ENCODE assay signal across 21 cellular contexts in genomic region chr10:96917628-96918027, GRCh38.
DNase-seq lines count a peak whose midpoint lies in the region; ATAC-seq, FAIRE-seq and TF ChIP-seq lines count a peak whose summit lies in the region.
"Had no signal": no experiment of that assay in that cellular context is flagged by ENCODE, and none has a peak within 500 bp of the region (broad histone marks: within the 10 kb centered on the region; RNA-seq: fewer than 3 reads in every experiment).

No MANE protein-coding gene starts in this region.

- no peak overlapping the region for H3K4me3 ChIP-seq in HEK293 (ENCODE audit: low read depth, low read length)
- H3K4me3 ChIP-seq in GM12878 = no peak overlapping the region
- H3K4me3 ChIP-seq: Peyer's patch had no signal

- no peak overlapping the region for H3K4me2 ChIP-seq in GM12878 (ENCODE audit: control insufficient read depth, insufficient read depth)
- H3K4me2 ChIP-seq: KMS-11 had no signal

- POLR2A ChIA-PET in HEK293 (lab: Yijun Ruan, JAX) (no interaction called here), GM12878 (lab: Charles Lee) (no interaction called here)

- no peak for ATAC-seq in activated naive CD8-positive, alpha-beta T cell treated with anti-CD3 and anti-CD28 coated beads, Interleukin-2, amount 50 U/mL, for 24 hours
- ATAC-seq in GM12878 = no peak
- no peak for ATAC-seq in GM21825 (IDR thresholded peaks at IDR 0.05; ENCODE audit: unreplicated experiment)
- ATAC-seq: HCT116 had no signal

- TF ChIP-seq RAD21 in GM12878 (IDR thresholded peaks at IDR 0.05; ENCODE audit: insufficient read depth, low read depth, low read length) = no peak

- H3K4me3 Mint-ChIP-seq in activated naive CD8-positive, alpha-beta T cell = no peak overlapping the region
- no peak overlapping the region for H3K4me3 Mint-ChIP-seq in activated naive CD8-positive, alpha-beta T cell treated with anti-CD3 and anti-CD28 coated beads, Interleukin-2, amount 50 U/mL, for 24 hours
- no peak overlapping the region for H3K4me3 Mint-ChIP-seq in nephron progenitor cell

- peaks cover 13% of the 10 kb centered on the region for H3K79me2 ChIP-seq in GM12878 (ENCODE audit: control insufficient read depth, insufficient read depth, low read length)

- no TSS peak for BruUV-seq in GM12878 (replicated peaks; lab: Mats Ljungman, UMichigan)

- TF ChIP-seq POLR2A in GM12878 (IDR thresholded peaks at IDR 0.05; ENCODE audit: low read depth, low read length) = no peak

- H3K9me3 ChIP-seq in HEK293 (ENCODE audit: control insufficient read depth, insufficient read depth, low read depth, low read length) (no peaks in the 10 kb centered on the region), GM12878 (replicated peaks; ENCODE audit: control insufficient read depth, insufficient read depth, low read length) (peaks cover 2% of the 10 kb centered on the region; the same call in 1 of the 3 replicates)
- H3K9me3 ChIP-seq: BE2C, Caco-2, Peyer's patch had no signal

- no peaks in the 10 kb centered on the region for H4K20me1 ChIP-seq in GM12878 (ENCODE audit: control insufficient read depth, insufficient read depth)

- H3K9me3 Mint-ChIP-seq in activated naive CD8-positive, alpha-beta T cell (ENCODE audit: low read depth) = peaks cover 6% of the 10 kb centered on the region
- H3K9me3 Mint-ChIP-seq in activated naive CD8-positive, alpha-beta T cell treated with anti-CD3 and anti-CD28 coated beads, Interleukin-2, amount 50 U/mL, for 24 hours = no peaks in the 10 kb centered on the region
- H3K9me3 Mint-ChIP-seq in nephron progenitor cell = peaks cover 3% of the 10 kb centered on the region

- no peaks in the 10 kb centered on the region for H3K27me3 Mint-ChIP-seq in activated naive CD8-positive, alpha-beta T cell
- H3K27me3 Mint-ChIP-seq in activated naive CD8-positive, alpha-beta T cell treated with anti-CD3 and anti-CD28 coated beads, Interleukin-2, amount 50 U/mL, for 24 hours = no peaks in the 10 kb centered on the region
- H3K27me3 Mint-ChIP-seq in nephron progenitor cell (ENCODE audit: low read depth, poor library complexity) = no peaks in the 10 kb centered on the region

- in situ Hi-C loops in GM12878 (cut with MboI) = no loop called here

- DNase-seq in activated naive CD8-positive, alpha-beta T cell treated with anti-CD3 and anti-CD28 coated beads, Interleukin-2, amount 50 U/mL, for 24 hours = no peak
- DNase-seq in GM12878 (ENCODE audit: low read depth, low spot score) (no peak), nephron progenitor cell (no peak), NCI-H82 (lab: John Stamatoyannopoulos, UW) (no peak), amniotic stem cell (lab: John Stamatoyannopoulos, UW) (no peak)
- DNase-seq: BE2C, Caco-2, DMS153, IMR-90, NCI-H1105, NCI-H2029 treated with DMSO at 0.1 percent for 48 hours, NCI-H345, NCI-H524, NCI-H774, Peyer's patch had no signal

- H3K9ac ChIP-seq in GM12878 (ENCODE audit: control insufficient read depth, insufficient read depth, low read length) = no peak overlapping the region
- H3K9ac ChIP-seq: KMS-11 had no signal

- CTCF ChIA-PET in HEK293 (lab: Yijun Ruan, JAX) = no interaction called here
- CTCF ChIA-PET in GM12878 (lab: Yijun Ruan, JAX) = interaction anchor here (3.5 kb wide), 1 partner anchor 107 kb away, joined by 26 read pairs; no protein-coding TSS in a partner anchor

- H3K36me3 ChIP-seq in HEK293 (ENCODE audit: control insufficient read depth in 2 of 2, insufficient read depth in 1 of 2, low read length in 2 of 2) (peaks cover 0 to 6% of the 10 kb centered on the region in 2 experiments; a peak in 2 of 3 replicates), GM12878 (ENCODE audit: control insufficient read depth in 2 of 2, insufficient read depth in 2 of 2, low read length in 1 of 2) (peaks cover 2 to 5% of the 10 kb centered on the region in 2 experiments)
- H3K36me3 ChIP-seq: BE2C had no signal

- H3K36me3 Mint-ChIP-seq in activated naive CD8-positive, alpha-beta T cell = peaks cover 20% of the 10 kb centered on the region
- H3K36me3 Mint-ChIP-seq in activated naive CD8-positive, alpha-beta T cell treated with anti-CD3 and anti-CD28 coated beads, Interleukin-2, amount 50 U/mL, for 24 hours (ENCODE audit: low read depth) = peaks cover 28% of the 10 kb centered on the region
- H3K36me3 Mint-ChIP-seq in nephron progenitor cell (ENCODE audit: low read depth) = peaks cover 50% of the 10 kb centered on the region

- peak overlapping the region; percentile 68 for H3K27ac Mint-ChIP-seq in activated naive CD8-positive, alpha-beta T cell
- no peak overlapping the region for H3K27ac Mint-ChIP-seq in activated naive CD8-positive, alpha-beta T cell treated with anti-CD3 and anti-CD28 coated beads, Interleukin-2, amount 50 U/mL, for 24 hours
- peak overlapping the region; percentile 15 for H3K27ac Mint-ChIP-seq in nephron progenitor cell

- WGBS in GM12878 (ENCODE audit: insufficient coverage, insufficient replicate concordance, low lambda C conversion rate, missing lambda C conversion rate) = 99% methylated on average over 5 of the region's 5 CpGs

- RAD21 ChIA-PET in GM12878 (lab: Charles Lee; ENCODE audit: unreplicated experiment) = interaction anchor here (0.7 kb wide), 1 partner anchor 107 kb away, joined by 3 read pairs; no protein-coding TSS in a partner anchor

- peaks cover 40% of the 10 kb centered on the region for H3K4me1 Mint-ChIP-seq in activated naive CD8-positive, alpha-beta T cell (ENCODE audit: low read depth)
- peaks cover 41% of the 10 kb centered on the region for H3K4me1 Mint-ChIP-seq in activated naive CD8-positive, alpha-beta T cell treated with anti-CD3 and anti-CD28 coated beads, Interleukin-2, amount 50 U/mL, for 24 hours
- no peaks in the 10 kb centered on the region for H3K4me1 Mint-ChIP-seq in nephron progenitor cell

- no peak for TF ChIP-seq EP300 in GM12878 (IDR thresholded peaks at IDR 0.05; ENCODE audit: borderline replicate concordance in 1 of 2, control insufficient read depth in 1 of 2, low read depth in 2 of 2, low read length in 2 of 2)

- H3K4me1 ChIP-seq in HEK293 (ENCODE audit: control insufficient read depth, insufficient read depth, low read length) = peaks cover 3% of the 10 kb centered on the region; the same call in 1 of the 2 replicates
- H3K4me1 ChIP-seq in GM12878 (ENCODE audit: control insufficient read depth, insufficient read depth, low read length) = peaks cover 15% of the 10 kb centered on the region
- H3K4me1 ChIP-seq: BE2C, Caco-2, Peyer's patch had no signal

- SMC1A ChIA-PET in GM12878 (lab: Charles Lee; ENCODE audit: uncharacterized antibody, unreplicated experiment) = interaction anchor here (0.9 kb wide), 1 partner anchor 107 kb away, joined by 4 read pairs; no protein-coding TSS in a partner anchor

- no peak overlapping the region for H2AFZ ChIP-seq in GM12878 (ENCODE audit: control insufficient read depth, low read depth, low read length)

- H3K27ac ChIP-seq in HEK293 (ENCODE audit: extremely low read depth, low read depth, low read length) (no peak overlapping the region), GM12878 (ENCODE audit: control insufficient read depth, insufficient read depth) (no peak overlapping the region)
- H3K27ac ChIP-seq: KMS-11, Peyer's patch had no signal

- no peaks in the 10 kb centered on the region for H3K27me3 ChIP-seq in GM12878 (replicated peaks in 1 of 2; ENCODE audit: control insufficient read depth in 2 of 2, insufficient read depth in 2 of 2, low read length in 1 of 2)
- H3K27me3 ChIP-seq: BE2C, Peyer's patch had no signal

- FAIRE-seq in GM12878 (lab: Jason Lieb, UNC) = peak; percentile 23
- FAIRE-seq: H1 had no signal

- intact Hi-C loops in GM12878 (cut with micrococcal nuclease; ENCODE audit: unreplicated experiment) = no loop called here

- no peak for TF ChIP-seq CTCF in HEK293 (tag by site-specific recombination; IDR thresholded peaks at IDR 0.05)
- no peak for TF ChIP-seq CTCF in GM12878 (IDR thresholded peaks at IDR 0.05 in 2 of 3, conservative IDR thresholded peaks at IDR 0.05 in 1 of 3; ENCODE audit: control insufficient read depth in 2 of 3, extremely low read depth in 1 of 3, insufficient read depth in 1 of 3, low read depth in 3 of 3, low read length in 3 of 3)
- TF ChIP-seq CTCF in nephron progenitor cell (IDR thresholded peaks at IDR 0.05) = no peak

TF ChIP-seq in HEK293, 187 proteins besides CTCF, POLR2A, EP300 and RAD21 (continues in another document):
- TF ChIP-seq ZNF239 (tag by site-specific recombination; IDR thresholded peaks at IDR 0.05) (no peak), KLF9 (tag by site-specific recombination; IDR thresholded peaks at IDR 0.05; ENCODE audit: low read depth) (no peak), ZNF10 (tag by site-specific recombination; IDR thresholded peaks at IDR 0.05) (no peak)

TF ChIP-seq in GM12878, 131 proteins besides CTCF, POLR2A, EP300 and RAD21:
- TF ChIP-seq IRF4 (IDR thresholded peaks at IDR 0.05; ENCODE audit: low read depth, low read length) (no peak), RCOR1 (conservative IDR thresholded peaks at IDR 0.05; ENCODE audit: low read depth, low read length) (no peak), ZNF384 (IDR thresholded peaks at IDR 0.05; ENCODE audit: borderline replicate concordance, low read depth, low read length) (no peak), KDM1A (IDR thresholded peaks at IDR 0.05; ENCODE audit: borderline replicate concordance) (no peak)
- TF ChIP-seq, protein P1, sequence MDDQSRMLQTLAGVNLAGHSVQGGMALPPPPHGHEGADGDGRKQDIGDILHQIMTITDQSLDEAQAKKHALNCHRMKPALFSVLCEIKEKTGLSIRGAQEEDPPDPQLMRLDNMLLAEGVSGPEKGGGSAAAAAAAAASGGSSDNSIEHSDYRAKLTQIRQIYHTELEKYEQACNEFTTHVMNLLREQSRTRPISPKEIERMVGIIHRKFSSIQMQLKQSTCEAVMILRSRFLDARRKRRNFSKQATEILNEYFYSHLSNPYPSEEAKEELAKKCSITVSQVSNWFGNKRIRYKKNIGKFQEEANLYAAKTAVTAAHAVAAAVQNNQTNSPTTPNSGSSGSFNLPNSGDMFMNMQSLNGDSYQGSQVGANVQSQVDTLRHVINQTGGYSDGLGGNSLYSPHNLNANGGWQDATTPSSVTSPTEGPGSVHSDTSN (IDR thresholded peaks at IDR 0.05; ENCODE audit: insufficient replicate concordance, low read depth, low read length) = no peak
